Comparison of ENCODE assay signal across 27 cellular contexts in the genomic region with DNA sequence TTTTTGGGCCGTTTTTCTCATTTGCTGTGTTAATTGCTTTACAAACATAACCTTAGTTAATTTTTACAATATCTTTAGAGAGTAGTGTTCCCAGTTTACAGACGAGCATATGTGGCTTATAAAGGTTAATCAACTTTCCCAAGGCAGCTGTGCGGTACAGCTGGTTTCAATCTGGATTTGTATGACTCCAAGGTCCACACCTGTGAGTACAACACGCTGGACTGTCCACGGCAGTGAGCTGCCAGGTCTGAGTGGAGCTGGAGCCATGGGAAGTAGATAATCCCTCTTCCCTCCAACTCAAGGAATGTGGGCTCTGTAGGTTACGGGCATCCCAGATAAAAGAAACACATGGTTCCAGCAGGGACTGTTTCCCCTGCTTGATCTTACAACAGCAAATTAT.
"Had no signal": no experiment of that assay in that cellular context is flagged by ENCODE, and none has a peak within 500 bp of the region (broad histone marks: within the 10 kb centered on the region; RNA-seq: fewer than 3 reads in every experiment).

No MANE protein-coding gene starts in this region.

- FAIRE-seq: pancreas, small intestine, urothelium cell line had no signal

- H3K4me3 ChIP-seq: heart right ventricle, hepatocyte, lung, pancreas, prostate gland, sigmoid colon, spleen, suprapubic skin, thoracic aorta, tibial artery, upper lobe of right lung had no signal

- DNase-seq: heart right ventricle; islet precursor cell; mesendoderm; naive B cell; natural killer cell; nephron progenitor cell; pancreas; posterior cingulate gyrus; retina; right cardiac atrium; sigmoid colon; small intestine; spleen; stimulated activated CD4-positive, alpha-beta T cell treated with anti-CD3 and anti-CD28 coated beads, Interleukin-4, amount 100 ng/mL, for 24 hours; stimulated activated naive CD4-positive, alpha-beta T cell; tibial artery; trophoblast cell; upper lobe of right lung had no signal

- H3K4me2 ChIP-seq: hepatocyte had no signal

- H3K27me3 ChIP-seq: heart right ventricle, hepatocyte, pancreas, sigmoid colon, spleen, suprapubic skin, tibial artery, upper lobe of right lung had no signal

- H3K79me2 ChIP-seq: hepatocyte had no signal

- ATAC-seq: natural killer cell; pancreas; right cardiac atrium; stimulated activated effector memory CD8-positive, alpha-beta T cell treated with anti-CD3 and anti-CD28 coated beads, Interleukin-12 subunit alpha, Interleukin-12 subunit beta, amount 100 ng/mL, for 72 hours; upper lobe of right lung had no signal

- H3K9me3 Mint-ChIP-seq: mesothelial cell of epicardium; natural killer cell; stimulated activated effector memory CD8-positive, alpha-beta T cell treated with anti-CD3 and anti-CD28 coated beads, Interleukin-12 subunit alpha, Interleukin-12 subunit beta, amount 100 ng/mL, for 72 hours; stimulated activated naive CD8-positive, alpha-beta T cell treated with anti-CD3 and anti-CD28 coated beads, Interleukin-15, Interleukin-2, amounts not matched to agents 100 ng/mL and 50 ng/mL, for 24 hours had no signal

- H3K36me3 Mint-ChIP-seq: mesothelial cell of epicardium; naive B cell; natural killer cell; stimulated activated effector memory CD8-positive, alpha-beta T cell treated with anti-CD3 and anti-CD28 coated beads, Interleukin-12 subunit alpha, Interleukin-12 subunit beta, amount 100 ng/mL, for 72 hours had no signal

- H3K4me3 Mint-ChIP-seq: mesothelial cell of epicardium; naive B cell; natural killer cell; nephron progenitor cell; stimulated activated effector memory CD8-positive, alpha-beta T cell treated with anti-CD3 and anti-CD28 coated beads, Interleukin-12 subunit alpha, Interleukin-12 subunit beta, amount 100 ng/mL, for 72 hours; stimulated activated naive CD8-positive, alpha-beta T cell treated with anti-CD3 and anti-CD28 coated beads, Interleukin-15, Interleukin-2, amounts not matched to agents 100 ng/mL and 50 ng/mL, for 24 hours had no signal

- H3K36me3 ChIP-seq: heart right ventricle, pancreas, prostate gland, sigmoid colon, spleen, suprapubic skin, thoracic aorta, tibial artery, upper lobe of right lung had no signal

- H3K27ac ChIP-seq: heart right ventricle, hepatocyte, pancreas, prostate gland, sigmoid colon, spleen, suprapubic skin, thoracic aorta, tibial artery, upper lobe of right lung had no signal

- H2AFZ ChIP-seq: hepatocyte had no signal

- H3K4me1 ChIP-seq: pancreas, prostate gland, spleen, upper lobe of right lung had no signal

- H3K27ac Mint-ChIP-seq: mesothelial cell of epicardium; naive B cell; natural killer cell; nephron progenitor cell; stimulated activated effector memory CD8-positive, alpha-beta T cell treated with anti-CD3 and anti-CD28 coated beads, Interleukin-12 subunit alpha, Interleukin-12 subunit beta, amount 100 ng/mL, for 72 hours; stimulated activated naive CD8-positive, alpha-beta T cell treated with anti-CD3 and anti-CD28 coated beads, Interleukin-15, Interleukin-2, amounts not matched to agents 100 ng/mL and 50 ng/mL, for 24 hours had no signal

- H3K4me1 Mint-ChIP-seq: mesothelial cell of epicardium, naive B cell, natural killer cell had no signal

- H3K9me3 ChIP-seq: pancreas, prostate gland, sigmoid colon, spleen, suprapubic skin, thoracic aorta, tibial artery, upper lobe of right lung had no signal
